ENCODE assay signal across 8 cellular contexts in genomic region chr14:70188292-70188607, GRCh38. TPM values are rescaled to one million over a fixed set of nuclear protein-coding genes. Genes with fewer than 3 reads are reported as not detected.
DNase-seq lines count a peak whose midpoint lies in the region; ATAC-seq and TF ChIP-seq lines count a peak whose summit lies in the region.

No MANE protein-coding gene starts in this region.

- H3K4me2 ChIP-seq in hepatocyte, result peak overlapping the region; percentile 99

- TF ChIP-seq CTCF in CD14-positive monocyte (IDR thresholded peaks at IDR 0.05) (no peak), hepatocyte (IDR thresholded peaks at IDR 0.05; ENCODE audit: poor library complexity) (no peak)

- H3K9me3 Mint-ChIP-seq in CD14-positive monocyte, result peaks cover 0 to 23% (median 10%) of the 10 kb centered on the region in 7 donors
- no peaks in the 10 kb centered on the region for H3K9me3 Mint-ChIP-seq in activated CD4-positive, alpha-beta memory T cell treated with anti-CD3 and anti-CD28 coated beads, Interleukin-2, amount 10 ng/mL, durations not matched to agents 7 days and 5 days

- peaks cover 50 to 77% (median 51%) of the 10 kb centered on the region in 3 donors for H3K27me3 Mint-ChIP-seq in CD14-positive monocyte (ENCODE audit: low read depth in 3 of 3)
- peaks cover 63% of the 10 kb centered on the region for H3K27me3 Mint-ChIP-seq in activated CD4-positive, alpha-beta memory T cell treated with anti-CD3 and anti-CD28 coated beads, Interleukin-2, amount 10 ng/mL, durations not matched to agents 7 days and 5 days

- peak overlapping the region; percentile 75 to 89 for H3K4me3 Mint-ChIP-seq in CD14-positive monocyte
- H3K4me3 Mint-ChIP-seq in activated CD4-positive, alpha-beta memory T cell treated with anti-CD3 and anti-CD28 coated beads, Interleukin-2, amount 10 ng/mL, durations not matched to agents 7 days and 5 days, result peak overlapping the region; percentile 69

- no peaks in the 10 kb centered on the region for H4K20me1 ChIP-seq in hepatocyte (ENCODE audit: insufficient read depth, poor library complexity, severe bottlenecking)

- peak overlapping the region; percentile 54 for H3K27ac ChIP-seq in hepatocyte

- H3K4me1 ChIP-seq in hepatocyte (ENCODE audit: insufficient read depth), result peaks cover 10% of the 10 kb centered on the region

- DNase-seq in CD14-positive monocyte (ENCODE audit: low spot score) (no peak), hepatocyte (ENCODE audit: low spot score) (no peak), sciatic nerve (ENCODE audit: low spot score) (no peak), NCI-H446 (lab: John Stamatoyannopoulos, UW) (no peak), NCI-H1930 (lab: John Stamatoyannopoulos, UW) (no peak)
- peak; percentile 18 for DNase-seq in activated CD4-positive, alpha-beta memory T cell treated with anti-CD3 and anti-CD28 coated beads, Interleukin-2, amount 10 ng/mL, durations not matched to agents 7 days and 5 days
- DNase-seq in stimulated activated naive CD8-positive, alpha-beta T cell treated with anti-CD3 and anti-CD28 coated beads, Interleukin-15, Interleukin-2, amounts not matched to agents 100 U/mL and 50 U/mL, for 24 hours, result peak; percentile 53

- peak overlapping the region; percentile 81 for H3K4me3 ChIP-seq in hepatocyte

- CTCF ChIA-PET in activated CD4-positive, alpha-beta memory T cell treated with anti-CD3 and anti-CD28 coated beads, Interleukin-2, amount 10 ng/mL, durations not matched to agents 7 days and 5 days (lab: Charles Lee), result no interaction called here

- no peaks in the 10 kb centered on the region for H3K79me2 ChIP-seq in hepatocyte

- H2AFZ ChIP-seq in hepatocyte, result peak overlapping the region; percentile 84

- H3K36me3 Mint-ChIP-seq in CD14-positive monocyte, result peaks cover 0 to 7% of the 10 kb centered on the region in 2 donors
- peaks cover 2% of the 10 kb centered on the region for H3K36me3 Mint-ChIP-seq in activated CD4-positive, alpha-beta memory T cell treated with anti-CD3 and anti-CD28 coated beads, Interleukin-2, amount 10 ng/mL, durations not matched to agents 7 days and 5 days (ENCODE audit: low read depth)

- H3K9me2 ChIP-seq in hepatocyte (replicated peaks; ENCODE audit: insufficient read depth), result no peaks in the 10 kb centered on the region

- no peaks in the 10 kb centered on the region for H3K36me3 ChIP-seq in hepatocyte (replicated peaks; ENCODE audit: insufficient read depth, low read depth)

- ATAC-seq in GM21723 (IDR thresholded peaks at IDR 0.05; ENCODE audit: unreplicated experiment), result peak; percentile 17
- ATAC-seq in stimulated activated naive CD8-positive, alpha-beta T cell treated with anti-CD3 and anti-CD28 coated beads, Interleukin-15, Interleukin-2, amounts not matched to agents 100 U/mL and 50 U/mL, for 24 hours, result peak; percentile 38
- ATAC-seq in sciatic nerve, result no peak

- H3K27ac Mint-ChIP-seq in CD14-positive monocyte, result no peak overlapping the region
- H3K27ac Mint-ChIP-seq in activated CD4-positive, alpha-beta memory T cell treated with anti-CD3 and anti-CD28 coated beads, Interleukin-2, amount 10 ng/mL, durations not matched to agents 7 days and 5 days, result no peak overlapping the region

- no peaks in the 10 kb centered on the region for H3K9me3 ChIP-seq in hepatocyte (ENCODE audit: low read depth)

- H3K4me1 Mint-ChIP-seq in CD14-positive monocyte, result peaks cover 23% of the 10 kb centered on the region
- peaks cover 18% of the 10 kb centered on the region for H3K4me1 Mint-ChIP-seq in activated CD4-positive, alpha-beta memory T cell treated with anti-CD3 and anti-CD28 coated beads, Interleukin-2, amount 10 ng/mL, durations not matched to agents 7 days and 5 days

- intact Hi-C loops in CD14-positive monocyte (cut with micrococcal nuclease) (no loop called here), sciatic nerve (cut with DNase I) (no loop called here)

- peaks cover 91% of the 10 kb centered on the region for H3K27me3 ChIP-seq in hepatocyte

- WGBS in hepatocyte (ENCODE audit: low lambda C conversion rate, missing lambda C conversion rate), result 9% methylated on average over 6 of the region's 36 CpGs

- POLR2A ChIA-PET in activated CD4-positive, alpha-beta memory T cell treated with anti-CD3 and anti-CD28 coated beads, Interleukin-2, amount 10 ng/mL, durations not matched to agents 7 days and 5 days (lab: Charles Lee), result no interaction called here

RNA-seq across cellular contexts. Expression of gene SLC8A3, which starts 0.5 kb away (rescaled TPM):
- not detected for polyA plus RNA-seq in CD14-positive monocyte
- total RNA-seq in activated CD4-positive, alpha-beta memory T cell treated with anti-CD3 and anti-CD28 coated beads, Interleukin-2, amount 10 ng/mL, durations not matched to agents 7 days and 5 days, result under 1 TPM; 0.08 to 0.13 TPM
- total RNA-seq in hepatocyte, result 2.4 and 2.6 TPM in 2 replicates
- 0.42 and 1.0 TPM in 2 replicates for polyA plus RNA-seq in hepatocyte
- 0.53 TPM for total RNA-seq in sciatic nerve

Comparison
In these comparisons a context has a peak if more than half of its experiments do, and no peak if none do; other contexts are left out.
1. DNase-seq: peak in activated CD4-positive, alpha-beta memory T cell treated with anti-CD3 and anti-CD28 coated beads, Interleukin-2, amount 10 ng/mL, durations not matched to agents 7 days and 5 days (single experiment) and stimulated activated naive CD8-positive, alpha-beta T cell treated with anti-CD3 and anti-CD28 coated beads, Interleukin-15, Interleukin-2, amounts not matched to agents 100 U/mL and 50 U/mL, for 24 hours (single experiment); none in CD14-positive monocyte (single experiment), hepatocyte (single experiment), sciatic nerve (single experiment), NCI-H446 (0 of 2) and NCI-H1930 (0 of 2).